16 cellular contexts compared by ENCODE assay signal in genomic region chr5:35788724-35789123, GRCh38.
"Had no signal": no experiment of that assay in that cellular context is flagged by ENCODE, and none has a peak within 500 bp of the region (broad histone marks: within the 10 kb centered on the region; RNA-seq: fewer than 3 reads in every experiment).

No MANE protein-coding gene starts in this region.

- ATAC-seq: activated CD4-positive, CD25-positive, alpha-beta regulatory T cell treated with anti-CD3 and anti-CD28 coated beads, Interleukin-2, amount 50 U/mL, for 24 hours; activated CD8-positive, alpha-beta memory T cell treated with anti-CD3 and anti-CD28 coated beads, Interleukin-2, amount 10 ng/mL, durations not matched to agents 7 days and 5 days; natural killer cell had no signal

- H3K36me3 Mint-ChIP-seq: memory B cell, natural killer cell, type B pancreatic cell had no signal

- H3K36me3 ChIP-seq: esophagus squamous epithelium, right atrium auricular region had no signal

- H3K4me1 ChIP-seq: esophagus squamous epithelium, right atrium auricular region had no signal

- H3K27me3 Mint-ChIP-seq: activated CD8-positive, alpha-beta memory T cell treated with anti-CD3 and anti-CD28 coated beads, Interleukin-2, amount 10 ng/mL, durations not matched to agents 7 days and 5 days; stimulated activated naive CD8-positive, alpha-beta T cell treated with anti-CD3 and anti-CD28 coated beads, Interleukin-15, Interleukin-2, amounts not matched to agents 100 ng/mL and 50 ng/mL, for 24 hours; type B pancreatic cell had no signal

- H3K27ac ChIP-seq: esophagus squamous epithelium, SK-N-MC had no signal

- H3K4me3 ChIP-seq: esophagus squamous epithelium, right atrium auricular region, SK-N-MC had no signal

- DNase-seq: activated CD4-positive, alpha-beta T cell treated with anti-CD3 and anti-CD28 coated beads, Interleukin-2, amount 50 U/mL, for 4 hours; activated CD8-positive, alpha-beta memory T cell treated with anti-CD3 and anti-CD28 coated beads, Interleukin-2, amount 10 ng/mL, durations not matched to agents 7 days and 5 days; activated gamma-delta T cell; activated T-cell treated with anti-CD3 and anti-CD28 coated beads, Interleukin-2, amount 50 U/mL, for 1 hour; esophagus squamous epithelium; foreskin fibroblast; natural killer cell; Right ventricle myocardium superior; small intestine; T1000 had no signal

- H3K27ac Mint-ChIP-seq: memory B cell, natural killer cell, type B pancreatic cell had no signal

- H3K4me3 Mint-ChIP-seq: activated CD8-positive, alpha-beta memory T cell treated with anti-CD3 and anti-CD28 coated beads, Interleukin-2, amount 10 ng/mL, durations not matched to agents 7 days and 5 days; memory B cell; natural killer cell; stimulated activated naive CD8-positive, alpha-beta T cell treated with anti-CD3 and anti-CD28 coated beads, Interleukin-15, Interleukin-2, amounts not matched to agents 100 ng/mL and 50 ng/mL, for 24 hours; type B pancreatic cell had no signal

- H3K9me3 ChIP-seq: esophagus squamous epithelium, right atrium auricular region had no signal

- H3K9me3 Mint-ChIP-seq: memory B cell; natural killer cell; stimulated activated naive CD8-positive, alpha-beta T cell treated with anti-CD3 and anti-CD28 coated beads, Interleukin-15, Interleukin-2, amounts not matched to agents 100 ng/mL and 50 ng/mL, for 24 hours; type B pancreatic cell had no signal

- H3K27me3 ChIP-seq: esophagus squamous epithelium, right atrium auricular region had no signal
